8 cellular contexts compared by ENCODE assay signal in genomic region chr12:110039085-110039807, GRCh38. TPM values are rescaled to one million over a fixed set of nuclear protein-coding genes. Genes with fewer than 3 reads are reported as not detected.
DNase-seq lines count a peak whose midpoint lies in the region; ATAC-seq and TF ChIP-seq lines count a peak whose summit lies in the region.

No MANE protein-coding gene starts in this region.

- DNase-seq in CD8-positive, alpha-beta T cell: peak in 5 of 7 experiments; percentile 7 to 53 (median 23)
- DNase-seq in LHCN-M2 (ENCODE audit: low read depth) (peak; percentile 93), iPS-NIHi11 (ENCODE audit: low spot score) (peak; percentile 29), inferior parietal cortex (ENCODE audit: extremely low spot score) (no peak)
- peak; percentile 17 for DNase-seq in activated naive CD4-positive, alpha-beta T cell treated with anti-CD3 and anti-CD28 coated beads, Interleukin-2, amount 50 U/mL, for 16 hours

- peaks cover 68% of the 10 kb centered on the region for H3K36me3 Mint-ChIP-seq in CD8-positive, alpha-beta T cell

- peaks cover 29% of the 10 kb centered on the region for H3K4me1 Mint-ChIP-seq in CD8-positive, alpha-beta T cell (ENCODE audit: low read depth)

- POLR2A ChIA-PET in CD8-positive, alpha-beta T cell (lab: Charles Lee): interaction anchor here (1.6 kb wide), 1 partner anchor 34 kb away, joined by 4 read pairs; no protein-coding TSS in a partner anchor

- no peak overlapping the region for H3K4me3 ChIP-seq in CD8-positive, alpha-beta T cell (ENCODE audit: low read depth, low read length)
- no peak overlapping the region for H3K4me3 ChIP-seq in stomach smooth muscle (ENCODE audit: low read length in 2 of 2)

- peaks cover 19% of the 10 kb centered on the region for H3K4me1 ChIP-seq in CD8-positive, alpha-beta T cell (ENCODE audit: insufficient read depth, low read length)
- peaks cover 15% of the 10 kb centered on the region for H3K4me1 ChIP-seq in stomach smooth muscle (ENCODE audit: control insufficient read depth, insufficient read depth, low read length)

- peak overlapping the region; percentile 94 for H3K27ac Mint-ChIP-seq in CD8-positive, alpha-beta T cell

- no peaks in the 10 kb centered on the region for H3K9me3 ChIP-seq in CD8-positive, alpha-beta T cell (ENCODE audit: low read length)
- H3K9me3 ChIP-seq in stomach smooth muscle (ENCODE audit: control insufficient read depth in 2 of 2, low read length in 2 of 2): no peaks in the 10 kb centered on the region

- peak; percentile 82 for ATAC-seq in CD8-positive, alpha-beta T cell
- no peak for ATAC-seq in HG03135 (IDR thresholded peaks at IDR 0.05; ENCODE audit: unreplicated experiment)
- no peak for ATAC-seq in HG02884 (IDR thresholded peaks at IDR 0.05; ENCODE audit: unreplicated experiment)

- TF ChIP-seq CTCF in CD8-positive, alpha-beta T cell (IDR thresholded peaks at IDR 0.05): no peak

- H3K9me3 Mint-ChIP-seq in CD8-positive, alpha-beta T cell: no peaks in the 10 kb centered on the region

- H3K9ac ChIP-seq in stomach smooth muscle (ENCODE audit: low read length in 2 of 2): peak overlapping the region in 1 of 2 donors; percentile 2

- no peaks in the 10 kb centered on the region for H3K27me3 ChIP-seq in CD8-positive, alpha-beta T cell (ENCODE audit: insufficient read depth, low read length)
- no peaks in the 10 kb centered on the region for H3K27me3 ChIP-seq in stomach smooth muscle (ENCODE audit: control insufficient read depth in 1 of 2, insufficient read depth in 2 of 2, low read length in 2 of 2)

- H3K27ac ChIP-seq in CD8-positive, alpha-beta T cell (ENCODE audit: low read depth, low read length): peak overlapping the region; percentile 2
- H3K27ac ChIP-seq in stomach smooth muscle (ENCODE audit: low read length): peak overlapping the region; percentile 8

- CTCF ChIA-PET in CD8-positive, alpha-beta T cell (lab: Charles Lee): no interaction called here

- H3K4me3 Mint-ChIP-seq in CD8-positive, alpha-beta T cell: no peak overlapping the region

- H3K36me3 ChIP-seq in CD8-positive, alpha-beta T cell (ENCODE audit: insufficient read depth, low read length): peaks cover 31% of the 10 kb centered on the region
- H3K36me3 ChIP-seq in stomach smooth muscle (ENCODE audit: control insufficient read depth in 2 of 2, insufficient read depth in 2 of 2, low read length in 2 of 2): peaks cover 22 to 31% of the 10 kb centered on the region in 2 donors

- intact Hi-C loops in CD8-positive, alpha-beta T cell (cut with DNase I, micrococcal nuclease): no loop called here

- no peaks in the 10 kb centered on the region for H3K27me3 Mint-ChIP-seq in CD8-positive, alpha-beta T cell (ENCODE audit: low read depth)

RNA-seq across cellular contexts. Expression of gene C12orf76, which starts 9.1 kb away (rescaled TPM):
- total RNA-seq in CD8-positive, alpha-beta T cell: 1 to 10 TPM; 8.7 to 9.6 TPM
- total RNA-seq in LHCN-M2 (2014; rRNA removed): 7.7 and 9.0 TPM in 2 replicates
- 4.5 TPM for polyA plus RNA-seq in LHCN-M2 (2012)

RNA-seq across cellular contexts. Expression of gene ANKRD13A, which starts 40.0 kb away (rescaled TPM):
- total RNA-seq in CD8-positive, alpha-beta T cell: 10 to 100 TPM; 38.8 to 41.7 TPM
- total RNA-seq in LHCN-M2 (2014; rRNA removed): 90.2 and 99.1 TPM in 2 replicates
- 63.1 TPM for polyA plus RNA-seq in LHCN-M2 (2012)

RNA-seq across cellular contexts. Expression of gene GIT2, which starts 43.1 kb away (rescaled TPM):
- total RNA-seq in CD8-positive, alpha-beta T cell: 10 to 100 TPM; 47.6 to 57.9 TPM
- total RNA-seq in LHCN-M2 (2014; rRNA removed): 31.4 and 38.4 TPM in 2 replicates
- 24.7 TPM for polyA plus RNA-seq in LHCN-M2 (2012)
